8 cellular contexts compared by ENCODE assay signal in the genomic region with DNA sequence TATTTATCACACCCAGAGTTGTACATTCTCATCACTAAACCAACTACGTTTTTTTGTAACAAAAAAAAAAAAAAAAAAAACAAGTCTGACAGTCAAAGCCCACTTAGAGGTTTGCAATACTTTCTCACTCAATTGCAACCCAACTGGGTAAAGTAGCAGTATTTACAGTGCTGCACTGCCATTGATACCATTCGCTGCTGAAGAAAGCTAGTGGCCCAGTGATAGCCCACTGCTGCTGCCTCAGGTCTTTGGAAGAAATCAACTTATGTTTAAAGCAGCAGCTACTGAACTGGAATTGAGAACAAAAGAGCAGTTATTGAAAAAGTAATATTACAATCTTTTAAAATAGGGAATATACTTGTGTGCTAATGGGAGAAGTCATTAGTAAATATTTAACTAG. TPM values are rescaled to one million over a fixed set of nuclear protein-coding genes. Genes with fewer than 3 reads are reported as not detected.
DNase-seq lines count a peak whose midpoint lies in the region; ATAC-seq, FAIRE-seq and TF ChIP-seq lines count a peak whose summit lies in the region.

No MANE protein-coding gene starts in this region.

- H2AK5ac ChIP-seq in mesenchymal stem cell (ENCODE audit: low read length, severe bottlenecking), result no peak overlapping the region

- H2BK120ac ChIP-seq in mesenchymal stem cell (ENCODE audit: low read depth, low read length), result no peak overlapping the region

- H2BK5ac ChIP-seq in mesenchymal stem cell (ENCODE audit: low read depth, low read length, poor library complexity, severe bottlenecking), result no peak overlapping the region

- no peak overlapping the region for H2BK12ac ChIP-seq in mesenchymal stem cell (ENCODE audit: low read length in 2 of 2)

- H3K79me2 ChIP-seq in K562 (ENCODE audit: control insufficient read depth, insufficient read depth, low read length), result peaks cover 96% of the 10 kb centered on the region

- H4K20me1 ChIP-seq in K562 (replicated peaks; ENCODE audit: control insufficient read depth, insufficient read depth, low read length), result peaks cover 46% of the 10 kb centered on the region

- CTCF ChIA-PET in K562 (lab: Yijun Ruan, JAX; ENCODE audit: low intra/inter-chr PET ratio), result interaction anchor here (1.2 kb wide), 1 partner anchor 109 kb away, joined by 3 read pairs; no protein-coding TSS in a partner anchor

- peak overlapping the region; percentile 100 for H3K27ac ChIP-seq in right atrium auricular region
- H3K27ac ChIP-seq in K562 (ENCODE audit: extremely low read depth, low read depth, low read length), result peak overlapping the region; percentile 98; the same call in 2 of the 3 replicates
- peak overlapping the region; percentile 11 for H3K27ac ChIP-seq in mesenchymal stem cell (ENCODE audit: low read length, poor library complexity, severe bottlenecking)

- no peak overlapping the region for H2AFZ ChIP-seq in K562 (ENCODE audit: low read depth, low read length)
- no peak overlapping the region for H2AFZ ChIP-seq in mesenchymal stem cell (ENCODE audit: low read depth, low read length)

- peaks cover 3% of the 10 kb centered on the region for H3K79me1 ChIP-seq in mesenchymal stem cell (replicated peaks; ENCODE audit: low read length, poor library complexity, severe bottlenecking)

- no peak for FAIRE-seq in K562 (lab: Jason Lieb, UNC)

- intact Hi-C loops in left ventricle myocardium superior (cut with micrococcal nuclease), result no loop called here
- intact Hi-C loops in K562 (cut with micrococcal nuclease), result loop anchor here (5.0 kb wide), 1 partner anchor 1604 kb away; a partner anchor contains a TSS

- H3K9me1 ChIP-seq in K562 (ENCODE audit: control insufficient read depth, insufficient read depth, low read length), result peaks cover 2% of the 10 kb centered on the region

- H4K91ac ChIP-seq in mesenchymal stem cell (ENCODE audit: low read length), result no peak overlapping the region

- H3K36me3 ChIP-seq in right atrium auricular region (peaks cover 59% of the 10 kb centered on the region), K562 (ENCODE audit: control insufficient read depth, insufficient read depth, low read length) (peaks cover 68% of the 10 kb centered on the region), mesenchymal stem cell (ENCODE audit: control insufficient read depth in 1 of 2, insufficient read depth in 2 of 2, low read depth in 1 of 2, low read length in 2 of 2) (peaks cover 15 to 58% of the 10 kb centered on the region in 2 experiments)

- peak overlapping the region; percentile 69 to 94 for H3K9ac ChIP-seq in K562 (ENCODE audit: insufficient read depth in 1 of 2, low read depth in 2 of 2, low read length in 2 of 2)
- H3K9ac ChIP-seq in mesenchymal stem cell (ENCODE audit: low read length), result peak overlapping the region; percentile 96

- no peak for TF ChIP-seq EP300 in K562 (IDR thresholded peaks at IDR 0.05; ENCODE audit: low read length)

- 0% methylated on average over 2 of the region's 2 CpGs for WGBS in K562 (ENCODE audit: insufficient coverage, low coverage, missing lambda C conversion rate)
- 16% methylated on average over 2 of the region's 2 CpGs for WGBS in mesenchymal stem cell

- H3K4me1 ChIP-seq in right atrium auricular region (peaks cover 0 to 68% of the 10 kb centered on the region in 2 donors), K562 (replicated peaks in 1 of 2; ENCODE audit: control insufficient read depth in 2 of 2, insufficient read depth in 2 of 2, low read length in 2 of 2) (peaks cover 12% of the 10 kb centered on the region in 2 experiments; a peak in 4 of 5 replicates), mesenchymal stem cell (ENCODE audit: control insufficient read depth, insufficient read depth, low read depth, low read length) (peaks cover 6% of the 10 kb centered on the region)

- no peak for TF ChIP-seq RAD21 in K562 (CRISPR knock-in tag; conservative IDR thresholded peaks at IDR 0.05 in 1 of 2, IDR thresholded peaks at IDR 0.05 in 1 of 2)

- no peak overlapping the region for H3K4ac ChIP-seq in mesenchymal stem cell (ENCODE audit: low read depth in 1 of 2, low read length in 2 of 2)

- TF ChIP-seq CTCF in right atrium auricular region (IDR thresholded peaks at IDR 0.05), result no peak
- TF ChIP-seq CTCF in K562 (IDR thresholded peaks at IDR 0.05 in 2 of 3, conservative IDR thresholded peaks at IDR 0.05 in 1 of 3; ENCODE audit: insufficient read depth in 2 of 3, low read depth in 1 of 3, low read length in 3 of 3), result no peak

- no TSS peak for BruUV-seq in K562 (replicated peaks; lab: Mats Ljungman, UMichigan)

- no peak for TF ChIP-seq POLR2A in K562 (conservative IDR thresholded peaks at IDR 0.05)

- DNase-seq in right atrium auricular region (ENCODE audit: low spot score) (no peak), left ventricle myocardium superior (no peak), K562 (ENCODE audit: extremely low read depth in 1 of 4, low spot score in 3 of 4) (peak in 1 of 4 experiments; percentile 41), mesenchymal stem cell (no peak), COR-L47 (lab: John Stamatoyannopoulos, UW) (no peak)

- in situ Hi-C loops in K562 (cut with MboI), result loop anchor here (5.0 kb wide), 1 partner anchor 181 kb away; no protein-coding TSS in a partner anchor

- H2BK15ac ChIP-seq in mesenchymal stem cell (ENCODE audit: low read depth, poor library complexity, severe bottlenecking), result no peak overlapping the region

- H3K4me3 ChIP-seq in right atrium auricular region (peak overlapping the region; percentile 90 to 99), K562 (peak overlapping the region; percentile 96), mesenchymal stem cell (ENCODE audit: insufficient read depth in 1 of 2, low read depth in 1 of 2, low read length in 2 of 2) (peak overlapping the region; percentile 18 to 91)

- no peak overlapping the region for H3K23ac ChIP-seq in mesenchymal stem cell (ENCODE audit: low read length in 2 of 2)

- H3K14ac ChIP-seq in mesenchymal stem cell (ENCODE audit: low read length in 2 of 2), result no peak overlapping the region

- POLR2A ChIA-PET in K562 (lab: Yijun Ruan, JAX), result interaction anchor here (0.7 to 24.0 kb wide), 6 partner anchors 17 to 151 kb away, joined by 3 to 485 read pairs (median 4); a partner anchor contains a TSS

- H4K8ac ChIP-seq in mesenchymal stem cell (ENCODE audit: low read length), result no peak overlapping the region

- no peak overlapping the region for H3K18ac ChIP-seq in mesenchymal stem cell (ENCODE audit: low read depth in 1 of 2, low read length in 2 of 2)

- H3K4me2 ChIP-seq in K562 (ENCODE audit: insufficient read depth, low read length), result peak overlapping the region; percentile 88
- peak overlapping the region; percentile 69 for H3K4me2 ChIP-seq in mesenchymal stem cell (ENCODE audit: low read length, poor library complexity, severe bottlenecking)

- ATAC-seq in left ventricle myocardium superior (no peak), K562 (no peak), GM21515 (IDR thresholded peaks at IDR 0.05; ENCODE audit: unreplicated experiment) (no peak), GM19452 (IDR thresholded peaks at IDR 0.05; ENCODE audit: unreplicated experiment) (no peak), GM21723 (IDR thresholded peaks at IDR 0.05; ENCODE audit: unreplicated experiment) (no peak)

- H3K27me3 ChIP-seq in right atrium auricular region, result no peaks in the 10 kb centered on the region
- H3K27me3 ChIP-seq in K562 (ENCODE audit: control insufficient read depth in 2 of 2, insufficient read depth in 2 of 2, low read length in 2 of 2), result no peaks in the 10 kb centered on the region
- H3K27me3 ChIP-seq in mesenchymal stem cell (ENCODE audit: control insufficient read depth in 1 of 2, insufficient read depth in 1 of 2, low read length in 2 of 2), result no peaks in the 10 kb centered on the region

- no peaks in the 10 kb centered on the region for H3K9me3 ChIP-seq in right atrium auricular region
- no peaks in the 10 kb centered on the region for H3K9me3 ChIP-seq in K562 (replicated peaks; ENCODE audit: control insufficient read depth, insufficient read depth, low read depth, low read length)
- no peaks in the 10 kb centered on the region for H3K9me3 ChIP-seq in mesenchymal stem cell (ENCODE audit: control insufficient read depth, low read length)

RNA-seq across cellular contexts. Expression of a gene that starts 2.7 kb away (rescaled TPM):
- total RNA-seq in right atrium auricular region (100 to 1,000 TPM; 175 to 206 TPM), left ventricle myocardium superior (183 TPM), K562 (2014; rRNA removed) (668 and 711 TPM in 2 replicates), K562 (2014; rRNA removed; fragmentation: Illumina TruSeq; extraction: Trizol) (445 and 505 TPM in 2 replicates), K562 (2015; rRNA removed; fragmentation: Illumina TruSeq; extraction: Trizol) (643 and 670 TPM in 2 replicates), K562 (2021) (482 and 577 TPM in 2 replicates)
- 223 and 1,039 TPM in 2 replicates for total RNA-seq in K562 (2011; cell fraction: chromatin; rRNA removed; ENCODE audit: low replicate concordance)
- total RNA-seq in K562 (2011; cell fraction: nucleolus; rRNA removed), result 91.7 and 116 TPM in 2 replicates
- 330 and 565 TPM in 2 replicates for total RNA-seq in K562 (2011; cell fraction: nucleoplasm; rRNA removed)
- polyA plus RNA-seq in K562 (2011; rRNA removed) (268 and 377 TPM in 2 replicates), K562 (2014; fragmentation: Illumina TruSeq; extraction: Trizol) (629 and 777 TPM in 2 replicates), K562 (2014; fragmentation: Nextera tagmentation; extraction: Ambion mirVana) (100 to 1,000 TPM; 159 to 174 TPM), K562 (2014; rRNA removed) (519 and 621 TPM in 2 replicates)
- polyA plus RNA-seq in K562 (2011; cell fraction: cytosol; rRNA removed), result 76.3 and 102 TPM in 2 replicates
- 225 and 265 TPM in 2 replicates for polyA plus RNA-seq in K562 (2011; cell fraction: nucleus; rRNA removed)
- 288 and 679 TPM in 2 replicates for polyA plus RNA-seq in K562 (2012)
- 545 and 750 TPM in 2 replicates for polyA minus RNA-seq in K562 (2011; rRNA and poly(A)+ RNA removed)
- 202 and 313 TPM in 2 replicates for polyA minus RNA-seq in K562 (2011; cell fraction: cytosol; rRNA and poly(A)+ RNA removed)
- 148 and 261 TPM in 2 replicates for polyA minus RNA-seq in K562 (2011; cell fraction: nucleus; rRNA and poly(A)+ RNA removed)
- polyA plus RNA-seq in mesenchymal stem cell (2013, experiment 1 of 2), result 184 TPM
- 179 TPM for polyA plus RNA-seq in mesenchymal stem cell (2013, experiment 2 of 2)

RNA-seq across cellular contexts. Expression of a gene that starts 26.2 kb away (rescaled TPM):
- total RNA-seq in right atrium auricular region (10 to 100 TPM; 57.3 to 64.7 TPM), left ventricle myocardium superior (63.7 TPM), K562 (2014; rRNA removed) (41.5 and 47.2 TPM in 2 replicates), K562 (2014; rRNA removed; fragmentation: Illumina TruSeq; extraction: Trizol) (72.8 and 92.9 TPM in 2 replicates), K562 (2015; rRNA removed; fragmentation: Illumina TruSeq; extraction: Trizol) (77.9 and 84.3 TPM in 2 replicates), K562 (2021) (51.6 and 60.0 TPM in 2 replicates)
- 12.0 and 57.2 TPM in 2 replicates for total RNA-seq in K562 (2011; cell fraction: chromatin; rRNA removed; ENCODE audit: low replicate concordance)
- 9.8 and 15.1 TPM in 2 replicates for total RNA-seq in K562 (2011; cell fraction: nucleolus; rRNA removed)
- total RNA-seq in K562 (2011; cell fraction: nucleoplasm; rRNA removed), result 27.4 and 66.6 TPM in 2 replicates
- polyA plus RNA-seq in K562 (2011; rRNA removed) (30.6 and 55.6 TPM in 2 replicates), K562 (2014; fragmentation: Illumina TruSeq; extraction: Trizol) (99.5 and 106 TPM in 2 replicates), K562 (2014; fragmentation: Nextera tagmentation; extraction: Ambion mirVana) (100 to 1,000 TPM; 145 to 171 TPM), K562 (2014; rRNA removed) (122 and 192 TPM in 2 replicates)
- 10.0 and 20.6 TPM in 2 replicates for polyA plus RNA-seq in K562 (2011; cell fraction: cytosol; rRNA removed)
- 19.3 and 20.9 TPM in 2 replicates for polyA plus RNA-seq in K562 (2011; cell fraction: nucleus; rRNA removed)
- 47.6 and 108 TPM in 2 replicates for polyA plus RNA-seq in K562 (2012)
- polyA minus RNA-seq in K562 (2011; rRNA and poly(A)+ RNA removed), result 27.2 and 34.7 TPM in 2 replicates
- polyA minus RNA-seq in K562 (2011; cell fraction: cytosol; rRNA and poly(A)+ RNA removed), result 6.5 and 6.7 TPM in 2 replicates
- 30.8 and 45.2 TPM in 2 replicates for polyA minus RNA-seq in K562 (2011; cell fraction: nucleus; rRNA and poly(A)+ RNA removed)
- 70.6 TPM for polyA plus RNA-seq in mesenchymal stem cell (2013, experiment 1 of 2)
- 71.2 TPM for polyA plus RNA-seq in mesenchymal stem cell (2013, experiment 2 of 2)

Comparison
In these comparisons a context has a peak if more than half of its experiments do, and no peak if none do; other contexts are left out.
1. H3K27ac ChIP-seq: peak in every context shown above with its lines; median percentile 100 in right atrium auricular region; 98 in K562; 11 in mesenchymal stem cell.